In genomic region chrX:71541546-71542022, GRCh38 we compare ENCODE assay signal across 8 cellular contexts. TPM values are rescaled to one million over a fixed set of nuclear protein-coding genes. Genes with fewer than 3 reads are reported as not detected.
DNase-seq lines count a peak whose midpoint lies in the region; ATAC-seq and TF ChIP-seq lines count a peak whose summit lies in the region.

No MANE protein-coding gene starts in this region.

- H3K27me3 ChIP-seq in AG04450 (ENCODE audit: control insufficient read depth, insufficient read depth, low read length) (no peaks in the 10 kb centered on the region), brain microvascular endothelial cell (replicated peaks) (no peaks in the 10 kb centered on the region), smooth muscle cell (ENCODE audit: low read depth) (no peaks in the 10 kb centered on the region), ovary (no peaks in the 10 kb centered on the region)

- peak overlapping the region; percentile 54 for H3K27ac ChIP-seq in AG04450 (ENCODE audit: low read depth, low read length)
- peak overlapping the region; percentile 81 for H3K27ac ChIP-seq in brain microvascular endothelial cell
- peak overlapping the region; percentile 83 for H3K27ac ChIP-seq in smooth muscle cell (ENCODE audit: low read depth)
- no peak overlapping the region for H3K27ac ChIP-seq in ovary
- H3K27ac ChIP-seq in substantia nigra (ENCODE audit: low read depth, low read length, poor library complexity, severe bottlenecking) = no peak overlapping the region

- H3K4me3 ChIP-seq in AG04450 (ENCODE audit: low read depth, low read length) (no peak overlapping the region), brain microvascular endothelial cell (ENCODE audit: low read depth, low read length) (no peak overlapping the region), smooth muscle cell (no peak overlapping the region), ovary (no peak overlapping the region)

- peaks cover 5% of the 10 kb centered on the region for H3F3A ChIP-seq in smooth muscle cell (ENCODE audit: low read depth)

- in situ Hi-C loops in brain microvascular endothelial cell (cut with HindIII; ENCODE audit: low pct_ligation_motif_present, low sequenced_read_pairs) = no loop called here

- WGBS in smooth muscle cell (ENCODE audit: low lambda C conversion rate) = 38% methylated on average over 4 of the region's 4 CpGs
- 44 to 51% (median 50%) methylated on average over 4 of the region's 4 CpGs for WGBS in ovary, 3 donors

- H3K9me3 ChIP-seq in AG04450 (ENCODE audit: control insufficient read depth, insufficient read depth, low read length) (no peaks in the 10 kb centered on the region), smooth muscle cell (replicated peaks; ENCODE audit: low read depth) (no peaks in the 10 kb centered on the region), ovary (no peaks in the 10 kb centered on the region)

- peak; percentile 24 for ATAC-seq in GM19035 (IDR thresholded peaks at IDR 0.05; ENCODE audit: unreplicated experiment)

- peaks cover 97% of the 10 kb centered on the region for H4K20me1 ChIP-seq in smooth muscle cell (ENCODE audit: low read depth)

- TF ChIP-seq EP300 in ovary (IDR thresholded peaks at IDR 0.05) = no peak

- H3K4me2 ChIP-seq in smooth muscle cell = peak overlapping the region; percentile 30

- no peak for DNase-seq in AG04450 (ENCODE audit: low read depth, low spot score)
- peak; percentile 39 for DNase-seq in HS-5 (ENCODE audit: low read depth)
- peak; percentile 13 for DNase-seq in brain microvascular endothelial cell
- DNase-seq in smooth muscle cell (lab: John Stamatoyannopoulos, UW; ENCODE audit: unreplicated experiment) = no peak
- no peak for DNase-seq in central memory CD4-positive, alpha-beta T cell
- no peak for DNase-seq in ovary
- DNase-seq in substantia nigra (lab: John Stamatoyannopoulos, UW) = no peak

- peaks cover 86% of the 10 kb centered on the region for H3K79me2 ChIP-seq in smooth muscle cell (ENCODE audit: low read depth)

- H3K9ac ChIP-seq in smooth muscle cell (ENCODE audit: low read depth) = peak overlapping the region; percentile 40

- peaks cover under 1% of the 10 kb centered on the region for H3K36me3 ChIP-seq in brain microvascular endothelial cell (replicated peaks)
- no peaks in the 10 kb centered on the region for H3K36me3 ChIP-seq in smooth muscle cell (ENCODE audit: low read depth)
- H3K36me3 ChIP-seq in ovary = no peaks in the 10 kb centered on the region

- POLR2A ChIA-PET in AG04450 (lab: Yijun Ruan, JAX) = interaction anchor here (1.6 kb wide), 1 partner anchor 9 kb away, joined by 10 read pairs; the partner anchor contains the start of gene OGT

- TF ChIP-seq POLR2A in ovary (IDR thresholded peaks at IDR 0.05) = no peak

- no peak overlapping the region for H2AFZ ChIP-seq in smooth muscle cell (ENCODE audit: low read depth)

- no peaks in the 10 kb centered on the region for H3K4me1 ChIP-seq in smooth muscle cell (ENCODE audit: low read depth)
- peaks cover 2% of the 10 kb centered on the region for H3K4me1 ChIP-seq in ovary (ENCODE audit: insufficient read depth)

- TF ChIP-seq CTCF in AG04450 (IDR thresholded peaks at IDR 0.05; ENCODE audit: low read depth, low read length) (no peak), brain microvascular endothelial cell (IDR thresholded peaks at IDR 0.05; ENCODE audit: low read depth, low read length, missing control alignments) (no peak), smooth muscle cell (IDR thresholded peaks at IDR 0.05; ENCODE audit: borderline replicate concordance, insufficient read depth, poor library complexity, severe bottlenecking) (no peak), ovary (IDR thresholded peaks at IDR 0.05) (no peak)

- intact Hi-C loops in ovary (cut with DNase I) = no loop called here

- CTCF ChIA-PET in AG04450 (lab: Charles Lee) = no interaction called here

RNA-seq across cellular contexts. Expression of gene OGT, which starts 8.7 kb away (rescaled TPM):
- polyA plus RNA-seq in AG04450 (2011; rRNA removed) = 218 and 252 TPM in 2 replicates
- polyA minus RNA-seq in AG04450 (2011; rRNA and poly(A)+ RNA removed) = 204 and 254 TPM in 2 replicates
- total RNA-seq in smooth muscle cell = 67.4 and 79.3 TPM in 2 replicates
- polyA plus RNA-seq in smooth muscle cell = 13.2 and 22.5 TPM in 2 replicates
- total RNA-seq in ovary = 100 to 1,000 TPM in 5 of 7 donors, 10 to 100 TPM in 2; 91.0 to 201 (median 109) TPM
- polyA plus RNA-seq in ovary = 100 to 1,000 TPM in 1 of 2 donors, 10 to 100 TPM in 1; 44.5 to 129 TPM

RNA-seq across cellular contexts. Expression of gene GCNA, which starts 36.7 kb away (rescaled TPM):
- polyA plus RNA-seq in AG04450 (2011; rRNA removed) (1.2 and 1.5 TPM in 2 replicates), smooth muscle cell (0.51 and 1.1 TPM in 2 replicates), ovary (1 to 10 TPM in 1 of 2 donors, under 1 TPM in 1; 0.98 to 1.4 TPM)
- 1.2 and 1.7 TPM in 2 replicates for polyA minus RNA-seq in AG04450 (2011; rRNA and poly(A)+ RNA removed)
- total RNA-seq in smooth muscle cell (0.94 and 2.6 TPM in 2 replicates), ovary (1 to 10 TPM in 3 of 7 donors, under 1 TPM in 4; 0.46 to 2.3 (median 0.92) TPM)

Comparison
In these comparisons a context has a peak if more than half of its experiments do, and no peak if none do; other contexts are left out.
1. DNase-seq: peak in HS-5 (single experiment) and brain microvascular endothelial cell (single experiment); none in AG04450 (single experiment), smooth muscle cell (single experiment), central memory CD4-positive, alpha-beta T cell (single experiment), ovary (0 of 5) and substantia nigra (0 of 49).
2. H3K27ac ChIP-seq: peak in AG04450 (single experiment), brain microvascular endothelial cell (single experiment) and smooth muscle cell (single experiment); none in ovary (0 of 2) and substantia nigra (single experiment).